In genomic region chr11:58579192-58580129, GRCh38 we compare ENCODE assay signal across 8 cellular contexts. TPM values are rescaled to one million over a fixed set of nuclear protein-coding genes. Genes with fewer than 3 reads are reported as not detected.
A peak's percentile ranks its signal among the peaks of the same experiment; 100 is the strongest.
DNase-seq lines count a peak whose midpoint lies in the region; ATAC-seq and TF ChIP-seq lines count a peak whose summit lies in the region.

No MANE protein-coding gene starts in this region.

- H2AFZ ChIP-seq in DND-41 (ENCODE audit: low read depth, low read length) (peak overlapping the region; percentile 72), Karpas-422 (ENCODE audit: low read length) (no peak overlapping the region), fibroblast of lung (ENCODE audit: low read length) (peak overlapping the region; percentile 70)

- peak overlapping the region; percentile 95 for H3K27ac ChIP-seq in DND-41 (ENCODE audit: low read length)
- peak overlapping the region; percentile 89 for H3K27ac ChIP-seq in Karpas-422 (ENCODE audit: low read length)
- peak overlapping the region; percentile 98 to 100 (median 100) for H3K27ac ChIP-seq in Peyer's patch
- H3K27ac ChIP-seq in fibroblast of lung (ENCODE audit: insufficient read depth, low read length) = peak overlapping the region; percentile 95
- peak overlapping the region; percentile 98 for H3K27ac ChIP-seq in naive thymus-derived CD4-positive, alpha-beta T cell (ENCODE audit: low read depth, low read length)

- CTCF ChIA-PET in naive thymus-derived CD4-positive, alpha-beta T cell (lab: Charles Lee) = interaction anchor here (0.6 to 2.3 kb wide), 8 partner anchors 11 to 148 kb away, joined by 3 to 27 read pairs (median 4); no protein-coding TSS in a partner anchor

- H3K9me2 ChIP-seq in Karpas-422 (replicated peaks; ENCODE audit: insufficient read depth, low read length) = no peaks in the 10 kb centered on the region

- H3K4me3 Mint-ChIP-seq in activated T-helper 1 cell treated with anti-CD3 and anti-CD28 coated beads, Interleukin-12 subunit alpha, Interleukin-12 subunit beta, Interleukin-2, Interleukin-4 antibody, amounts not matched to agents 30 ng/mL and 10 ng/mL and 1 ng/mL, durations not matched to agents 14 hours and 24 hours and 36 hours = peak overlapping the region; percentile 94
- peak overlapping the region; percentile 95 to 100 (median 98) for H3K4me3 Mint-ChIP-seq in naive thymus-derived CD4-positive, alpha-beta T cell
- peak overlapping the region; percentile 97 for H3K4me3 Mint-ChIP-seq in stimulated activated memory B cell treated with anti-CD40 and anti-IgM and Interleukin-4, amounts not matched to agents 10 μg/mL and 1 μg/mL and 100 μg/mL, for 72 hours

- peak; percentile 59 for ATAC-seq in DND-41 (ENCODE audit: insufficient read depth, low read depth)
- peak; percentile 35 for ATAC-seq in GM21825 (IDR thresholded peaks at IDR 0.05; ENCODE audit: unreplicated experiment)
- ATAC-seq in naive thymus-derived CD4-positive, alpha-beta T cell = peak; percentile 60
- peak; percentile 67 for ATAC-seq in stimulated activated memory B cell treated with anti-CD40 and anti-IgM and Interleukin-4, amounts not matched to agents 10 μg/mL and 1 μg/mL and 100 μg/mL, for 72 hours

- H3K27me3 Mint-ChIP-seq in activated T-helper 1 cell treated with anti-CD3 and anti-CD28 coated beads, Interleukin-12 subunit alpha, Interleukin-12 subunit beta, Interleukin-2, Interleukin-4 antibody, amounts not matched to agents 30 ng/mL and 10 ng/mL and 1 ng/mL, durations not matched to agents 14 hours and 24 hours and 36 hours (ENCODE audit: insufficient read depth) = no peaks in the 10 kb centered on the region
- H3K27me3 Mint-ChIP-seq in naive thymus-derived CD4-positive, alpha-beta T cell = peaks cover 0 to 5% (median 0%) of the 10 kb centered on the region in 5 donors
- no peaks in the 10 kb centered on the region for H3K27me3 Mint-ChIP-seq in stimulated activated memory B cell treated with anti-CD40 and anti-IgM and Interleukin-4, amounts not matched to agents 10 μg/mL and 1 μg/mL and 100 μg/mL, for 72 hours

- H3K27me3 ChIP-seq in DND-41 (ENCODE audit: insufficient read depth, low read length, poor library complexity) (no peaks in the 10 kb centered on the region), Karpas-422 (ENCODE audit: low read length) (no peaks in the 10 kb centered on the region), Peyer's patch (no peaks in the 10 kb centered on the region), fibroblast of lung (ENCODE audit: control insufficient read depth, insufficient read depth, low read length) (no peaks in the 10 kb centered on the region)
- no peaks in the 10 kb centered on the region for H3K27me3 ChIP-seq in naive thymus-derived CD4-positive, alpha-beta T cell (ENCODE audit: control insufficient read depth in 2 of 2, insufficient read depth in 2 of 2, low read length in 2 of 2)

- peaks cover 10% of the 10 kb centered on the region for H3K36me3 ChIP-seq in DND-41 (ENCODE audit: insufficient read depth, low read length)
- peaks cover 14% of the 10 kb centered on the region; the same call in 1 of the 2 replicates for H3K36me3 ChIP-seq in Karpas-422 (ENCODE audit: insufficient read depth, low read length)
- H3K36me3 ChIP-seq in Peyer's patch = no peaks in the 10 kb centered on the region
- no peaks in the 10 kb centered on the region for H3K36me3 ChIP-seq in fibroblast of lung (ENCODE audit: control insufficient read depth, insufficient read depth, low read length)
- peaks cover 0 to 4% (median 0%) of the 10 kb centered on the region in 3 experiments for H3K36me3 ChIP-seq in naive thymus-derived CD4-positive, alpha-beta T cell (ENCODE audit: control insufficient read depth in 2 of 3, insufficient read depth in 3 of 3, low read length in 3 of 3)

- peak overlapping the region; percentile 75 for H3K4me2 ChIP-seq in DND-41 (ENCODE audit: insufficient read depth, low read length)
- peak overlapping the region; percentile 95 for H3K4me2 ChIP-seq in Karpas-422 (ENCODE audit: low read depth, low read length, poor library complexity, severe bottlenecking)
- peak overlapping the region; percentile 93 for H3K4me2 ChIP-seq in fibroblast of lung (ENCODE audit: extremely low read depth, insufficient read depth, low read length)

- POLR2A ChIA-PET in naive thymus-derived CD4-positive, alpha-beta T cell (lab: Charles Lee) = interaction anchor here (0.6 to 8.6 kb wide), 7 partner anchors 11 to 838 kb away, joined by 3 to 140 read pairs (median 4); no protein-coding TSS in a partner anchor

- intact Hi-C loops in activated T-helper 1 cell treated with anti-CD3 and anti-CD28 coated beads, Interleukin-12 subunit alpha, Interleukin-12 subunit beta, Interleukin-2, Interleukin-4 antibody, amounts not matched to agents 30 ng/mL and 10 ng/mL and 1 ng/mL, durations not matched to agents 14 hours and 24 hours and 36 hours (cut with micrococcal nuclease) = loop anchor here (1.0 to 10.0 kb wide), 12 partner anchors 9 to 1278 kb away; partner anchors contain the start of genes FAM111A, P2RX3, PATL1 and SLC43A3
- intact Hi-C loops in naive thymus-derived CD4-positive, alpha-beta T cell (cut with micrococcal nuclease) = loop anchor here (1.0 to 10.0 kb wide), 11 partner anchors 11 to 1242 kb away; partner anchors contain the start of genes FAM111B (in 1 of the 2), P2RX3 (in 1 of the 2), SLC43A3 (in 1 of the 2) and SSRP1 (in 1 of the 2)

- TF ChIP-seq POLR2A in Peyer's patch (IDR thresholded peaks at IDR 0.05) = peak in 1 of 2 donors; percentile 57

- H3K4me1 ChIP-seq in DND-41 (ENCODE audit: insufficient read depth, low read length) (peaks cover 61% of the 10 kb centered on the region), Karpas-422 (ENCODE audit: low read length) (peaks cover 58% of the 10 kb centered on the region), Peyer's patch (peaks cover 0 to 62% (median 15%) of the 10 kb centered on the region in 4 donors), fibroblast of lung (ENCODE audit: control insufficient read depth, extremely low read depth, insufficient read depth, low read length) (peaks cover 19% of the 10 kb centered on the region)
- H3K4me1 ChIP-seq in naive thymus-derived CD4-positive, alpha-beta T cell (ENCODE audit: control insufficient read depth in 2 of 2, insufficient read depth in 2 of 2, low read length in 2 of 2) = peaks cover 42 to 58% of the 10 kb centered on the region in 2 donors

- H3K27ac Mint-ChIP-seq in activated T-helper 1 cell treated with anti-CD3 and anti-CD28 coated beads, Interleukin-12 subunit alpha, Interleukin-12 subunit beta, Interleukin-2, Interleukin-4 antibody, amounts not matched to agents 30 ng/mL and 10 ng/mL and 1 ng/mL, durations not matched to agents 14 hours and 24 hours and 36 hours = peak overlapping the region; percentile 100
- H3K27ac Mint-ChIP-seq in naive thymus-derived CD4-positive, alpha-beta T cell = peak overlapping the region; percentile 98 to 100 (median 100)
- H3K27ac Mint-ChIP-seq in stimulated activated memory B cell treated with anti-CD40 and anti-IgM and Interleukin-4, amounts not matched to agents 10 μg/mL and 1 μg/mL and 100 μg/mL, for 72 hours = peak overlapping the region; percentile 99

- H3K36me3 Mint-ChIP-seq in activated T-helper 1 cell treated with anti-CD3 and anti-CD28 coated beads, Interleukin-12 subunit alpha, Interleukin-12 subunit beta, Interleukin-2, Interleukin-4 antibody, amounts not matched to agents 30 ng/mL and 10 ng/mL and 1 ng/mL, durations not matched to agents 14 hours and 24 hours and 36 hours (ENCODE audit: low read depth) = peaks cover 15% of the 10 kb centered on the region
- peaks cover 0 to 20% (median 0%) of the 10 kb centered on the region in 5 donors for H3K36me3 Mint-ChIP-seq in naive thymus-derived CD4-positive, alpha-beta T cell
- peaks cover 21% of the 10 kb centered on the region for H3K36me3 Mint-ChIP-seq in stimulated activated memory B cell treated with anti-CD40 and anti-IgM and Interleukin-4, amounts not matched to agents 10 μg/mL and 1 μg/mL and 100 μg/mL, for 72 hours

- H3K4me3 ChIP-seq in DND-41 (ENCODE audit: low read depth in 1 of 2, low read length in 2 of 2) = peak overlapping the region; percentile 52 to 89
- peak overlapping the region; percentile 81 for H3K4me3 ChIP-seq in Karpas-422 (ENCODE audit: low read length)
- H3K4me3 ChIP-seq in Peyer's patch = peak overlapping the region; percentile 88 to 98 (median 93)
- H3K4me3 ChIP-seq in fibroblast of lung (replicated peaks in 1 of 4; ENCODE audit: control extremely low read depth in 1 of 4, insufficient read depth in 1 of 4, low read depth in 3 of 4, low read length in 4 of 4) = peak overlapping the region; percentile 79 to 90 (median 88)
- peak overlapping the region; percentile 85 for H3K4me3 ChIP-seq in naive thymus-derived CD4-positive, alpha-beta T cell (ENCODE audit: low read length)

- H4K20me1 ChIP-seq in DND-41 (ENCODE audit: insufficient read depth, low read length) (peaks cover 38% of the 10 kb centered on the region; the same call in 1 of the 2 replicates), Karpas-422 (ENCODE audit: insufficient read depth, low read depth, low read length) (no peaks in the 10 kb centered on the region), fibroblast of lung (ENCODE audit: control insufficient read depth, extremely low read depth, insufficient read depth, low read length) (no peaks in the 10 kb centered on the region)

- H3K79me2 ChIP-seq in DND-41 (ENCODE audit: insufficient read depth, low read length) (peaks cover 81% of the 10 kb centered on the region), Karpas-422 (ENCODE audit: low read length) (peaks cover 82% of the 10 kb centered on the region), fibroblast of lung (ENCODE audit: control insufficient read depth, insufficient read depth, low read length) (peaks cover 53% of the 10 kb centered on the region)

- no peaks in the 10 kb centered on the region for H3K9me3 Mint-ChIP-seq in activated T-helper 1 cell treated with anti-CD3 and anti-CD28 coated beads, Interleukin-12 subunit alpha, Interleukin-12 subunit beta, Interleukin-2, Interleukin-4 antibody, amounts not matched to agents 30 ng/mL and 10 ng/mL and 1 ng/mL, durations not matched to agents 14 hours and 24 hours and 36 hours
- peaks cover 0 to 10% (median 0%) of the 10 kb centered on the region in 11 donors for H3K9me3 Mint-ChIP-seq in naive thymus-derived CD4-positive, alpha-beta T cell
- H3K9me3 Mint-ChIP-seq in stimulated activated memory B cell treated with anti-CD40 and anti-IgM and Interleukin-4, amounts not matched to agents 10 μg/mL and 1 μg/mL and 100 μg/mL, for 72 hours = no peaks in the 10 kb centered on the region

- H3K9me3 ChIP-seq in DND-41 (ENCODE audit: insufficient read depth, low read length, severe bottlenecking) = no peaks in the 10 kb centered on the region
- H3K9me3 ChIP-seq in Karpas-422 (ENCODE audit: low read length) = no peaks in the 10 kb centered on the region
- H3K9me3 ChIP-seq in Peyer's patch = no peaks in the 10 kb centered on the region
- H3K9me3 ChIP-seq in fibroblast of lung (ENCODE audit: control insufficient read depth, insufficient read depth, low read depth, low read length) = no peaks in the 10 kb centered on the region
- no peaks in the 10 kb centered on the region for H3K9me3 ChIP-seq in naive thymus-derived CD4-positive, alpha-beta T cell (ENCODE audit: control insufficient read depth in 2 of 3, low read length in 3 of 3)

- peaks cover 73% of the 10 kb centered on the region for H3K4me1 Mint-ChIP-seq in activated T-helper 1 cell treated with anti-CD3 and anti-CD28 coated beads, Interleukin-12 subunit alpha, Interleukin-12 subunit beta, Interleukin-2, Interleukin-4 antibody, amounts not matched to agents 30 ng/mL and 10 ng/mL and 1 ng/mL, durations not matched to agents 14 hours and 24 hours and 36 hours (ENCODE audit: low read depth)
- peaks cover 27 to 80% (median 70%) of the 10 kb centered on the region in 7 donors for H3K4me1 Mint-ChIP-seq in naive thymus-derived CD4-positive, alpha-beta T cell
- H3K4me1 Mint-ChIP-seq in stimulated activated memory B cell treated with anti-CD40 and anti-IgM and Interleukin-4, amounts not matched to agents 10 μg/mL and 1 μg/mL and 100 μg/mL, for 72 hours = peaks cover 69% of the 10 kb centered on the region

- TF ChIP-seq CTCF in DND-41 (IDR thresholded peaks at IDR 0.05; ENCODE audit: borderline replicate concordance, extremely low read depth, low read length, poor library complexity, severe bottlenecking) (peak; percentile 93), Peyer's patch (IDR thresholded peaks at IDR 0.05) (peak; percentile 82 to 93 (median 87)), fibroblast of lung (conservative IDR thresholded peaks at IDR 0.05 in 1 of 2, IDR thresholded peaks at IDR 0.05 in 1 of 2; ENCODE audit: low read depth in 1 of 2, low read length in 2 of 2) (peak; percentile 60 to 74)

- H3K9ac ChIP-seq in DND-41 (ENCODE audit: low read depth, low read length) (peak overlapping the region; percentile 100), Karpas-422 (ENCODE audit: low read length) (peak overlapping the region; percentile 94), fibroblast of lung (ENCODE audit: insufficient read depth, low read length) (peak overlapping the region; percentile 97)

- DNase-seq in DND-41 (peak; percentile 93), Karpas-422 (peak; percentile 96), Peyer's patch (peak; percentile 92 to 97 (median 94)), fibroblast of lung (ENCODE audit: low read depth in 2 of 2) (peak; percentile 89 to 92)
- peak; percentile 85 for DNase-seq in activated T-helper 1 cell treated with anti-CD3 and anti-CD28 coated beads, Interleukin-12 subunit alpha, Interleukin-12 subunit beta, Interleukin-2, Interleukin-4 antibody, amounts not matched to agents 30 ng/mL and 10 ng/mL and 1 ng/mL, durations not matched to agents 14 hours and 24 hours and 36 hours (ENCODE audit: low spot score)
- peak; percentile 85 to 93 (median 90) for DNase-seq in naive thymus-derived CD4-positive, alpha-beta T cell

RNA-seq across cellular contexts. Expression of gene ZFP91, which starts 0.6 kb away (rescaled TPM):
- 30.7 and 49.4 TPM in 2 replicates for total RNA-seq in Karpas-422 (2014; rRNA removed; shearing (Covaris generic); ENCODE audit: low replicate concordance)
- total RNA-seq in Peyer's patch (10 to 100 TPM; 42.4 to 58.3 (median 45.9) TPM), fibroblast of lung (36.7 and 50.2 TPM in 2 replicates)
- total RNA-seq in activated T-helper 1 cell treated with anti-CD3 and anti-CD28 coated beads, Interleukin-12 subunit alpha, Interleukin-12 subunit beta, Interleukin-2, Interleukin-4 antibody, amounts not matched to agents 30 ng/mL and 10 ng/mL and 1 ng/mL, durations not matched to agents 14 hours and 24 hours and 36 hours = 59.2 and 60.2 TPM in 2 replicates
- 56.9 and 64.2 TPM in 2 replicates for polyA plus RNA-seq in fibroblast of lung
- 44.8 and 46.8 TPM in 2 replicates for polyA plus RNA-seq in fibroblast of lung (2012)
- 15.4 and 17.2 TPM in 2 replicates for polyA minus RNA-seq in fibroblast of lung (ENCODE audit: low replicate concordance)
- total RNA-seq in naive thymus-derived CD4-positive, alpha-beta T cell = 10 to 100 TPM; 36.9 to 53.8 (median 40.9) TPM
- polyA plus RNA-seq in naive thymus-derived CD4-positive, alpha-beta T cell = 1 to 10 TPM; 6.5 to 7.2 TPM

RNA-seq across cellular contexts. Expression of gene LPXN, which starts 3.8 kb away (rescaled TPM):
- 127 and 179 TPM in 2 replicates for total RNA-seq in Karpas-422 (2014; rRNA removed; shearing (Covaris generic); ENCODE audit: low replicate concordance)
- total RNA-seq in Peyer's patch (10 to 100 TPM; 12.3 to 66.0 (median 18.2) TPM), fibroblast of lung (2.8 and 8.6 TPM in 2 replicates)
- total RNA-seq in activated T-helper 1 cell treated with anti-CD3 and anti-CD28 coated beads, Interleukin-12 subunit alpha, Interleukin-12 subunit beta, Interleukin-2, Interleukin-4 antibody, amounts not matched to agents 30 ng/mL and 10 ng/mL and 1 ng/mL, durations not matched to agents 14 hours and 24 hours and 36 hours = 70.4 and 73.6 TPM in 2 replicates
- polyA plus RNA-seq in fibroblast of lung = 9.2 and 40.2 TPM in 2 replicates
- 4.8 and 21.0 TPM in 2 replicates for polyA plus RNA-seq in fibroblast of lung (2012)
- 9.8 and 64.1 TPM in 2 replicates for polyA minus RNA-seq in fibroblast of lung (ENCODE audit: low replicate concordance)
- 100 to 1,000 TPM in 3 of 5 experiments, 10 to 100 TPM in 2; 58.2 to 147 (median 142) TPM for total RNA-seq in naive thymus-derived CD4-positive, alpha-beta T cell
- 100 to 1,000 TPM; 169 to 215 TPM for polyA plus RNA-seq in naive thymus-derived CD4-positive, alpha-beta T cell

RNA-seq across cellular contexts. Expression of gene CNTF, which starts 43.0 kb away (rescaled TPM):
- total RNA-seq in Karpas-422 (2014; rRNA removed; shearing (Covaris generic); ENCODE audit: low replicate concordance) = 0.76 and 4.1 TPM in 2 replicates
- 1 to 10 TPM in 3 of 4 donors, not detected in 1; 3.5 to 6.8 (median 5.3) TPM for total RNA-seq in Peyer's patch
- 4.1 and 4.3 TPM in 2 replicates for total RNA-seq in activated T-helper 1 cell treated with anti-CD3 and anti-CD28 coated beads, Interleukin-12 subunit alpha, Interleukin-12 subunit beta, Interleukin-2, Interleukin-4 antibody, amounts not matched to agents 30 ng/mL and 10 ng/mL and 1 ng/mL, durations not matched to agents 14 hours and 24 hours and 36 hours
- 0.77 and 1.2 TPM in 2 replicates for total RNA-seq in fibroblast of lung
- polyA plus RNA-seq in fibroblast of lung = 0.73 and 0.95 TPM in 2 replicates
- 0.69 and 0.73 TPM in 2 replicates for polyA plus RNA-seq in fibroblast of lung (2012)
- 2.0 TPM in 1 of 2 replicates, not detected in the other for polyA minus RNA-seq in fibroblast of lung (ENCODE audit: low replicate concordance)
- 1 to 10 TPM; 2.9 to 4.9 (median 4.0) TPM for total RNA-seq in naive thymus-derived CD4-positive, alpha-beta T cell
- under 1 TPM in 1 of 2 donors, not detected in 1; 0.10 TPM for polyA plus RNA-seq in naive thymus-derived CD4-positive, alpha-beta T cell

Comparison
In these comparisons a context has a peak if more than half of its experiments do, and no peak if none do; other contexts are left out.
1. Peak in every context shown above with its lines: DNase-seq, ATAC-seq, H3K4me3 ChIP-seq and H3K27ac ChIP-seq.